Comparison of ENCODE assay signal across 23 cellular contexts in the genomic region with DNA sequence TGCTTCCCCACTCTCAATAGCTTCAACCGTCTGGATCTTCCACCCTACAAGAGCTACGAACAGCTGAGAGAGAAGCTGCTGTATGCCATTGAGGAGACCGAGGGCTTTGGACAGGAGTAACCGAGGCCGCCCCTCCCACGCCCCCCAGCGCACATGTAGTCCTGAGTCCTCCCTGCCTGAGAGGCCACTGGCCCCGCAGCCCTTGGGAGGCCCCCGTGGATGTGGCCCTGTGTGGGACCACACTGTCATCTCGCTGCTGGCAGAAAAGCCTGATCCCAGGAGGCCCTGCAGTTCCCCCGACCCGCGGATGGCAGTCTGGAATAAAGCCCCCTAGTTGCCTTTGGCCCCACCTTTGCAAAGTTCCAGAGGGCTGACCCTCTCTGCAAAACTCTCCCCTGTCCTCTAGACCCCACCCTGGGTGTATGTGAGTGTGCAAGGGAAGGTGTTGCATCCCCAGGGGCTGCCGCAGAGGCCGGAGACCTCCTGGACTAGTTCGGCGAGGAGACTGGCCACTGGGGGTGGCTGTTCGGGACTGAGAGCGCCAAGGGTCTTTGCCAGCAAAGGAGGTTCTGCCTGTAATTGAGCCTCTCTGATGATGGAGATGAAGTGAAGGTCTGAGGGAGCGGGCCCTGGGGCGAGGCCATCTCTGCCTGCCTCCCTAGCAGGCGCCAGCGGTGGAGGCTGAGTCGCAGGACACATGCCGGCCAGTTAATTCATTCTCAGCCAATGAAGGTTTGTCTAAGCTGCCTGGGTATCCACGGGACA.
"Had no signal": no experiment of that assay in that cellular context is flagged by ENCODE, and none has a peak within 500 bp of the region (broad histone marks: within the 10 kb centered on the region; RNA-seq: fewer than 3 reads in every experiment).

No MANE protein-coding gene starts in this region.

- H3K27ac Mint-ChIP-seq: activated naive CD8-positive, alpha-beta T cell treated with anti-CD3 and anti-CD28 coated beads, Interleukin-2, amount 10 ng/mL, durations not matched to agents 7 days and 5 days; activated T-helper 17 cell treated with anti-CD3 and anti-CD28 coated beads, Interleukin-2, amount 50 U/mL, for 72 hours; memory B cell; naive B cell; stimulated activated naive B cell treated with anti-CD40 and anti-IgM and Interleukin-4, amounts not matched to agents 10 μg/mL and 1 μg/mL and 100 μg/mL, for 72 hours; T-helper 1 cell treated with Interleukin-12 subunit alpha and Interleukin-12 subunit beta and Interleukin-4 antibody, amounts not matched to agents 30 μg/mL and 1 μg/mL, for 36 hours had no signal

- H3K27me3 ChIP-seq: brain microvascular endothelial cell, left lung, pancreas, right lobe of liver, SJCRH30, upper lobe of left lung had no signal

- H3K4me3 Mint-ChIP-seq: activated naive CD8-positive, alpha-beta T cell treated with anti-CD3 and anti-CD28 coated beads, Interleukin-2, amount 10 ng/mL, durations not matched to agents 7 days and 5 days; activated T-helper 17 cell treated with anti-CD3 and anti-CD28 coated beads, Interleukin-2, amount 50 U/mL, for 72 hours; central memory CD8-positive, alpha-beta T cell; memory B cell; naive B cell; stimulated activated naive B cell treated with anti-CD40 and anti-IgM and Interleukin-4, amounts not matched to agents 10 μg/mL and 1 μg/mL and 100 μg/mL, for 72 hours; T-helper 1 cell treated with Interleukin-12 subunit alpha and Interleukin-12 subunit beta and Interleukin-4 antibody, amounts not matched to agents 30 μg/mL and 1 μg/mL, for 36 hours had no signal

- H3K4me3 ChIP-seq: left lung, mucosa of descending colon, pancreas, right lobe of liver, SJCRH30, smooth muscle cell, upper lobe of left lung had no signal

- H3K9me3 Mint-ChIP-seq: activated naive CD8-positive, alpha-beta T cell treated with anti-CD3 and anti-CD28 coated beads, Interleukin-2, amount 10 ng/mL, durations not matched to agents 7 days and 5 days; activated T-helper 17 cell treated with anti-CD3 and anti-CD28 coated beads, Interleukin-2, amount 50 U/mL, for 72 hours; central memory CD8-positive, alpha-beta T cell; memory B cell; naive B cell; stimulated activated naive B cell treated with anti-CD40 and anti-IgM and Interleukin-4, amounts not matched to agents 10 μg/mL and 1 μg/mL and 100 μg/mL, for 72 hours; T-helper 1 cell treated with Interleukin-12 subunit alpha and Interleukin-12 subunit beta and Interleukin-4 antibody, amounts not matched to agents 30 μg/mL and 1 μg/mL, for 36 hours had no signal

- ATAC-seq: activated T-helper 17 cell treated with anti-CD3 and anti-CD28 coated beads, Interleukin-2, amount 50 U/mL, for 72 hours; left lung; mucosa of descending colon; pancreas; stimulated activated naive B cell treated with anti-CD40 and anti-IgM and Interleukin-4, amounts not matched to agents 10 μg/mL and 1 μg/mL and 100 μg/mL, for 72 hours had no signal

- H3K4me2 ChIP-seq: smooth muscle cell had no signal

- H3K27me3 Mint-ChIP-seq: activated naive CD8-positive, alpha-beta T cell treated with anti-CD3 and anti-CD28 coated beads, Interleukin-2, amount 10 ng/mL, durations not matched to agents 7 days and 5 days; activated T-helper 17 cell treated with anti-CD3 and anti-CD28 coated beads, Interleukin-2, amount 50 U/mL, for 72 hours; central memory CD8-positive, alpha-beta T cell; memory B cell; naive B cell; stimulated activated naive B cell treated with anti-CD40 and anti-IgM and Interleukin-4, amounts not matched to agents 10 μg/mL and 1 μg/mL and 100 μg/mL, for 72 hours had no signal

- H3K4me1 Mint-ChIP-seq: activated naive CD8-positive, alpha-beta T cell treated with anti-CD3 and anti-CD28 coated beads, Interleukin-2, amount 10 ng/mL, durations not matched to agents 7 days and 5 days; activated T-helper 17 cell treated with anti-CD3 and anti-CD28 coated beads, Interleukin-2, amount 50 U/mL, for 72 hours; central memory CD8-positive, alpha-beta T cell; memory B cell; naive B cell; stimulated activated naive B cell treated with anti-CD40 and anti-IgM and Interleukin-4, amounts not matched to agents 10 μg/mL and 1 μg/mL and 100 μg/mL, for 72 hours had no signal

- H3K27ac ChIP-seq: brain microvascular endothelial cell, left lung, pancreas, SJCRH30, VCaP had no signal

- H3K9me3 ChIP-seq: left lung, mucosa of descending colon, pancreas, right lobe of liver, SJCRH30, upper lobe of left lung had no signal

- DNase-seq: activated CD4-positive, alpha-beta T cell treated with anti-CD3 and anti-CD28 coated beads for 1 hour; activated naive CD4-positive, alpha-beta T cell; activated naive CD8-positive, alpha-beta T cell treated with anti-CD3 and anti-CD28 coated beads, Interleukin-2, amount 10 ng/mL, durations not matched to agents 7 days and 5 days; activated T-cell treated with anti-CD3 and anti-CD28 coated beads, Interleukin-2, amount 50 U/mL, for 1 hour; anterior cingulate cortex; brain microvascular endothelial cell; cortex of kidney; erythroblast; left lung; mucosa of descending colon; naive B cell; right lobe of liver; SJCRH30; stimulated activated CD4-positive, alpha-beta T cell treated with anti-CD3 and anti-CD28 coated beads, Interleukin-4, amount 100 ng/mL, for 4 hours; stimulated activated naive B cell treated with anti-CD40 and anti-IgM and Interleukin-4, amounts not matched to agents 10 μg/mL and 1 μg/mL and 100 μg/mL, for 72 hours had no signal

- H3K4me1 ChIP-seq: left lung, pancreas, SJCRH30 had no signal

- H3K36me3 ChIP-seq: SJCRH30 had no signal
